In the genomic region with DNA sequence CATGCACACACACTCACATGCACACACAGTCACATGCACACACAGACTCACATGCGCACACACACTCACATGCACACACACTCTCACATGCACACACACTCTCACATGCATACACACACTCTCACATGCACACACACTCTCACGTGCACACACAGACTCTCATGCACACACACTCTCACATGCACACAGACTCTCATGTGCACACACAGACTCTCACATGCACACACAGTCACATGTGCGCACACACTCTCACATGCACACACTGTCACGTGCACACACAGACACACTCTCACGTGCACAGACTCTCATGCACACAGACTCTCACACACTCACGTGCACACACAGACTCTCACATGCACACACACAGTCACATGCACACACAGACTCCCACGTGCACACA, we compare ENCODE assay signal across 34 cellular contexts. TPM values are rescaled to one million over a fixed set of nuclear protein-coding genes. Genes with fewer than 3 reads are reported as not detected.
"Had no signal": no experiment of that assay in that cellular context is flagged by ENCODE, and none has a peak within 500 bp of the region (broad histone marks: within the 10 kb centered on the region; RNA-seq: fewer than 3 reads in every experiment).

No MANE protein-coding gene starts in this region.

- H3K27me3 ChIP-seq: colonic mucosa, gastroesophageal sphincter, hepatocyte, ovary, testis, tibial artery, upper lobe of left lung, uterus had no signal

- DNase-seq: colonic mucosa; effector CD8-positive, alpha-beta T cell; endodermal cell; foreskin keratinocyte; heart left ventricle; kidney; mucosa of descending colon; naive B cell; occipital lobe; ovary; psoas muscle; right cardiac atrium; spleen; stimulated activated CD4-positive, alpha-beta T cell treated with anti-CD3 and anti-CD28 coated beads, Interleukin-4, amount 100 ng/mL, for 4 hours; stimulated activated naive CD8-positive, alpha-beta T cell treated with anti-CD3 and anti-CD28 coated beads, Interleukin-15, Interleukin-2, amounts not matched to agents 100 U/mL and 50 U/mL, for 24 hours; substantia nigra; tibial artery; upper lobe of left lung; uterus had no signal

- H3K27ac ChIP-seq: colonic mucosa, epithelial cell of prostate, foreskin keratinocyte, gastroesophageal sphincter, heart left ventricle, hepatocyte, ovary, psoas muscle, skin epidermis, spleen, testis, tibial artery, upper lobe of left lung, uterus had no signal

- H3K4me2 ChIP-seq: hepatocyte had no signal

- H3K27ac Mint-ChIP-seq: dendritic cell treated with granulocyte-macrophage colony-stimulating factor and Interleukin-4, amounts not matched to agents 40 ng/mL and 50 ng/mL, for 4 days; endodermal cell; memory B cell; mesothelial cell of epicardium; naive B cell; natural killer cell treated with Interleukin-12 subunit alpha and Interleukin-12 subunit beta and Interleukin-15 and Interleukin-18, amount 100 ng/mL, for 72 hours; stimulated activated memory B cell treated with anti-CD40 and anti-IgM and Interleukin-4, amounts not matched to agents 10 μg/mL and 1 μg/mL and 100 μg/mL, for 72 hours had no signal

- H3K4me3 ChIP-seq: colonic mucosa, gastroesophageal sphincter, heart left ventricle, hepatocyte, lung, mucosa of descending colon, ovary, psoas muscle, skin epidermis, spleen, testis, tibial artery, upper lobe of left lung, uterus had no signal

- H3K4me1 ChIP-seq: colonic mucosa, foreskin keratinocyte, spleen, testis, uterus had no signal

- FAIRE-seq: kidney had no signal

- H3K4me3 Mint-ChIP-seq: dendritic cell treated with granulocyte-macrophage colony-stimulating factor and Interleukin-4, amounts not matched to agents 40 ng/mL and 50 ng/mL, for 4 days; endodermal cell; memory B cell; mesothelial cell of epicardium; naive B cell; natural killer cell treated with Interleukin-12 subunit alpha and Interleukin-12 subunit beta and Interleukin-15 and Interleukin-18, amount 100 ng/mL, for 72 hours; stimulated activated memory B cell treated with anti-CD40 and anti-IgM and Interleukin-4, amounts not matched to agents 10 μg/mL and 1 μg/mL and 100 μg/mL, for 72 hours had no signal

- H3K79me2 ChIP-seq: hepatocyte had no signal

- H3K36me3 ChIP-seq: colonic mucosa, gastroesophageal sphincter, heart left ventricle, ovary, spleen, tibial artery, upper lobe of left lung, uterus had no signal

- H3K4me1 Mint-ChIP-seq: endodermal cell; memory B cell; mesothelial cell of epicardium; naive B cell; stimulated activated memory B cell treated with anti-CD40 and anti-IgM and Interleukin-4, amounts not matched to agents 10 μg/mL and 1 μg/mL and 100 μg/mL, for 72 hours had no signal

- H3K9me3 ChIP-seq: colonic mucosa, gastroesophageal sphincter, heart left ventricle, mucosa of descending colon, ovary, psoas muscle, spleen, testis, tibial artery, upper lobe of left lung, uterus had no signal

- H2AFZ ChIP-seq: hepatocyte had no signal

- ATAC-seq: esophagus mucosa; foreskin keratinocyte; gastroesophageal sphincter; heart left ventricle; left lobe of liver; mucosa of descending colon; natural killer cell treated with Interleukin-12 subunit alpha and Interleukin-12 subunit beta and Interleukin-15 and Interleukin-18, amount 100 ng/mL, for 72 hours; psoas muscle; right cardiac atrium; stimulated activated memory B cell treated with anti-CD40 and anti-IgM and Interleukin-4, amounts not matched to agents 10 μg/mL and 1 μg/mL and 100 μg/mL, for 72 hours; stimulated activated naive CD8-positive, alpha-beta T cell treated with anti-CD3 and anti-CD28 coated beads, Interleukin-15, Interleukin-2, amounts not matched to agents 100 U/mL and 50 U/mL, for 24 hours had no signal

- H3K36me3 Mint-ChIP-seq: memory B cell; mesothelial cell of epicardium; naive B cell; natural killer cell treated with Interleukin-12 subunit alpha and Interleukin-12 subunit beta and Interleukin-15 and Interleukin-18, amount 100 ng/mL, for 72 hours; stimulated activated memory B cell treated with anti-CD40 and anti-IgM and Interleukin-4, amounts not matched to agents 10 μg/mL and 1 μg/mL and 100 μg/mL, for 72 hours had no signal

- H3K9me3 Mint-ChIP-seq: dendritic cell treated with granulocyte-macrophage colony-stimulating factor and Interleukin-4, amounts not matched to agents 40 ng/mL and 50 ng/mL, for 4 days; endodermal cell; mesothelial cell of epicardium; natural killer cell treated with Interleukin-12 subunit alpha and Interleukin-12 subunit beta and Interleukin-15 and Interleukin-18, amount 100 ng/mL, for 72 hours had no signal

RNA-seq across cellular contexts. Expression of gene VSX1, which starts 36.6 kb away (rescaled TPM):
- total RNA-seq: colonic mucosa; endodermal cell; esophagus mucosa; fibroblast of lung; foreskin keratinocyte; gastroesophageal sphincter; hepatocyte; lung; mesothelial cell of epicardium; natural killer cell treated with Interleukin-12 subunit alpha and Interleukin-12 subunit beta and Interleukin-15 and Interleukin-18, amount 100 ng/mL, for 72 hours; occipital lobe; renal cortical epithelial cell; spleen; upper lobe of left lung had no signal
- polyA plus RNA-seq: fibroblast of lung, foreskin keratinocyte, hepatocyte, lung, spleen had no signal
